In genomic region chr11:57667715-57668466, GRCh38 we compare ENCODE assay signal across 8 cellular contexts. TPM values are rescaled to one million over a fixed set of nuclear protein-coding genes. Genes with fewer than 3 reads are reported as not detected.
DNase-seq lines count a peak whose midpoint lies in the region; ATAC-seq, FAIRE-seq and TF ChIP-seq lines count a peak whose summit lies in the region.

TSS of gene ZDHHC5 (plus strand) at chr11:57668114. CDS start at chr11:57673091, 4,977 bp downstream.

- H3K4me3 Mint-ChIP-seq in progenitor cell of endocrine pancreas (ENCODE audit: low read depth), result peak within 1 kb of the TSS; percentile 98

- H3K36me3 Mint-ChIP-seq in progenitor cell of endocrine pancreas (ENCODE audit: insufficient read depth), result peaks cover 3% of the 10 kb centered on the region

- peak; percentile 54 for TF ChIP-seq CTCF in progenitor cell of endocrine pancreas (IDR thresholded peaks at IDR 0.05; ENCODE audit: unreplicated experiment)

- no peaks in the 10 kb centered on the region for H3K27me3 Mint-ChIP-seq in progenitor cell of endocrine pancreas

- peak; percentile 78 for ATAC-seq in HG02852 (IDR thresholded peaks at IDR 0.05; ENCODE audit: unreplicated experiment)
- peak; percentile 95 to 96 for ATAC-seq in left cardiac atrium

- H3K27ac Mint-ChIP-seq in progenitor cell of endocrine pancreas, result peak within 1 kb of the TSS; percentile 100

- peaks cover 29% of the 10 kb centered on the region for H3K4me1 Mint-ChIP-seq in progenitor cell of endocrine pancreas (ENCODE audit: low read depth)

- no peaks in the 10 kb centered on the region for H3K9me3 Mint-ChIP-seq in progenitor cell of endocrine pancreas (ENCODE audit: low read depth)

- peak; percentile 96 for DNase-seq in GM12892 (ENCODE audit: insufficient read length)
- peak; percentile 99 for DNase-seq in NCI-H146 treated with DMSO at 0.1 percent for 48 hours (lab: John Stamatoyannopoulos, UW; ENCODE audit: unreplicated experiment)
- DNase-seq in amniotic epithelial cell (ENCODE audit: low read depth), result peak; percentile 99
- peak; percentile 100 for DNase-seq in left cardiac atrium
- DNase-seq in progenitor cell of endocrine pancreas (ENCODE audit: low spot score, unreplicated experiment), result peak; percentile 97
- peak; percentile 99 for DNase-seq in ureter (ENCODE audit: low spot score)

- peak; percentile 95 for TF ChIP-seq POLR2A in GM12892 (IDR thresholded peaks at IDR 0.05; ENCODE audit: low read depth, low read length)

- peak; percentile 99 for FAIRE-seq in GM12892 (lab: Jason Lieb, UNC)

- intact Hi-C loops in T-helper 1 cell treated with Interleukin-12 subunit alpha and Interleukin-12 subunit beta and Interleukin-4 antibody, amounts not matched to agents 30 ng/mL and 1 ng/mL, for 36 hours (cut with micrococcal nuclease), result loop anchor here (1.0 to 5.0 kb wide), 14 partner anchors 11 to 1949 kb away; partner anchors contain the start of genes CLP1, FAM111A, MED19 and OSBP
- intact Hi-C loops in left cardiac atrium (cut with DNase I), result loop anchor here in 1 of 2 donors (5.0 kb wide), 1 partner anchor 134 kb away; no protein-coding TSS in a partner anchor

RNA-seq across cellular contexts. Expression of gene ZDHHC5, which starts in this region (rescaled TPM):
- 23.5 TPM for polyA plus RNA-seq in GM12892 (2012; ENCODE audit: missing spikeins)
- 84.0 and 84.4 TPM in 2 replicates for total RNA-seq in T-helper 1 cell treated with Interleukin-12 subunit alpha and Interleukin-12 subunit beta and Interleukin-4 antibody, amounts not matched to agents 30 ng/mL and 1 ng/mL, for 36 hours
- total RNA-seq in left cardiac atrium (10 to 100 TPM; 51.3 to 60.7 TPM), progenitor cell of endocrine pancreas (56.7 and 60.1 TPM in 2 replicates), ureter (91.9 TPM)

Comparison
In these comparisons a context has a peak if more than half of its experiments do, and no peak if none do; other contexts are left out.
1. Peak in every context shown above with its lines: DNase-seq and ATAC-seq.